ENCODE assay signal across 4 cellular contexts in genomic region chr7:10990748-10991147, GRCh38. TPM values are rescaled to one million over a fixed set of nuclear protein-coding genes. Genes with fewer than 3 reads are reported as not detected.
DNase-seq lines count a peak whose midpoint lies in the region; ATAC-seq, FAIRE-seq and TF ChIP-seq lines count a peak whose summit lies in the region.
"Not testable (repeated sequence)": the region's sequence is repeated elsewhere in the genome, so short reads cannot be mapped to it uniquely, and the experiment has no call there.

No MANE protein-coding gene starts in this region.

- H2BK120ac ChIP-seq in IMR-90 (ENCODE audit: low read depth, low read length) = not testable (repeated sequence)

- TF ChIP-seq CTCF in A549 (IDR thresholded peaks at IDR 0.05); IMR-90 (conservative IDR thresholded peaks at IDR 0.05; ENCODE audit: low read depth, low read length); K562 (IDR thresholded peaks at IDR 0.05 in 2 of 3, conservative IDR thresholded peaks at IDR 0.05 in 1 of 3; ENCODE audit: insufficient read depth in 2 of 3, low read depth in 1 of 3, low read length in 3 of 3); HepG2 (CRISPR knock-in tag; IDR thresholded peaks at IDR 0.05): not testable (repeated sequence)

- H3K4me3 ChIP-seq in A549; IMR-90 (ENCODE audit: insufficient read depth, low read depth, low read length); K562; HepG2 (replicated peaks in 1 of 3; ENCODE audit: insufficient read depth in 1 of 3, low read depth in 2 of 3, low read length in 3 of 3): not testable (repeated sequence)

- not testable (repeated sequence) for H4K20me1 ChIP-seq in IMR-90 (ENCODE audit: insufficient read depth, low read length); K562 (replicated peaks; ENCODE audit: control insufficient read depth, insufficient read depth, low read length); HepG2 (ENCODE audit: insufficient read depth, low read length)

- H4K5ac ChIP-seq in IMR-90 (ENCODE audit: low read depth, low read length) = not testable (repeated sequence)

- not testable (repeated sequence) for H2AFZ ChIP-seq in IMR-90 (replicated peaks; ENCODE audit: low read length, poor library complexity); K562 (ENCODE audit: low read depth, low read length); HepG2 (ENCODE audit: low read length)

- not testable (repeated sequence) for H3K9ac ChIP-seq in IMR-90 (ENCODE audit: low read depth, low read length); K562 (ENCODE audit: insufficient read depth in 1 of 2, low read depth in 2 of 2, low read length in 2 of 2); HepG2 (ENCODE audit: insufficient read depth, low read depth, low read length)

- not testable (repeated sequence) for TF ChIP-seq POLR2A in A549 (IDR thresholded peaks at IDR 0.05; ENCODE audit: low read length); IMR-90 (IDR thresholded peaks at IDR 0.05; ENCODE audit: low read depth, low read length); K562 (conservative IDR thresholded peaks at IDR 0.05); HepG2 (IDR thresholded peaks at IDR 0.05; ENCODE audit: insufficient read depth in 1 of 2, low read depth in 2 of 2, low read length in 2 of 2)

- not testable (repeated sequence) for H3K14ac ChIP-seq in IMR-90 (replicated peaks; ENCODE audit: low read depth, low read length)

- not testable (repeated sequence) for H2AK9ac ChIP-seq in IMR-90 (replicated peaks; ENCODE audit: low read depth, low read length, poor library complexity)

- not testable (repeated sequence) for H3K56ac ChIP-seq in IMR-90 (ENCODE audit: extremely low read depth, insufficient read depth, low read length)

- H4K8ac ChIP-seq in IMR-90 (ENCODE audit: low read depth in 2 of 2, low read length in 2 of 2) = not testable (repeated sequence)

- not testable (repeated sequence) for H2BK15ac ChIP-seq in IMR-90 (ENCODE audit: low read depth, low read length)

- H3K9me3 ChIP-seq in A549; IMR-90 (ENCODE audit: control insufficient read depth, insufficient read depth, low read length); K562 (replicated peaks; ENCODE audit: control insufficient read depth, insufficient read depth, low read depth, low read length); HepG2 (ENCODE audit: low read length): not testable (repeated sequence)

- CTCF ChIA-PET in A549 (lab: Yijun Ruan, JAX); IMR-90 (lab: Yijun Ruan, JAX); K562 (lab: Yijun Ruan, JAX; ENCODE audit: low intra/inter-chr PET ratio); HepG2 (lab: Yijun Ruan, JAX; ENCODE audit: low intra/inter-chr PET ratio, low total read pairs): not testable (repeated sequence)

- not testable (repeated sequence) for H3K4ac ChIP-seq in IMR-90 (ENCODE audit: low read depth, low read length)

- not testable (repeated sequence) for H4K91ac ChIP-seq in IMR-90 (ENCODE audit: insufficient read depth, low read depth, low read length)

- DNase-seq in A549 (ENCODE audit: low read depth in 1 of 2, low spot score in 1 of 2); IMR-90; K562 (ENCODE audit: extremely low read depth in 1 of 4, low spot score in 3 of 4); HepG2 (ENCODE audit: low spot score): not testable (repeated sequence)

- H3K18ac ChIP-seq in IMR-90 (ENCODE audit: low read depth, low read length) = not testable (repeated sequence)

- H3K9me1 ChIP-seq in IMR-90 (ENCODE audit: insufficient read depth, low read length); K562 (ENCODE audit: control insufficient read depth, insufficient read depth, low read length): not testable (repeated sequence)

- POLR2A ChIA-PET in A549 (lab: Yijun Ruan, JAX); IMR-90 (lab: Charles Lee; ENCODE audit: unreplicated experiment); K562 (lab: Yijun Ruan, JAX); HepG2 (lab: Yijun Ruan, JAX): not testable (repeated sequence)

- H3K27me3 ChIP-seq in IMR-90 (ENCODE audit: control insufficient read depth, insufficient read depth, low read length); K562 (ENCODE audit: control insufficient read depth in 2 of 2, insufficient read depth in 2 of 2, low read length in 2 of 2); HepG2 (ENCODE audit: control insufficient read depth in 1 of 2, insufficient read depth in 2 of 2, low read length in 2 of 2): not testable (repeated sequence)

- H3K23ac ChIP-seq in IMR-90 (ENCODE audit: low read depth, low read length) = not testable (repeated sequence)

- not testable (repeated sequence) for H2BK5ac ChIP-seq in IMR-90 (ENCODE audit: low read depth, low read length, poor library complexity, severe bottlenecking)

- WGBS in A549 (ENCODE audit: missing lambda C conversion rate) = 94% methylated on average over 6 of the region's 6 CpGs
- no CpG with 5 or more reads among the region's 6 CpGs for WGBS in IMR-90 (ENCODE audit: extremely low coverage in 2 of 2, insufficient read length in 1 of 2), 2 experiments
- WGBS in K562 (ENCODE audit: insufficient coverage, low coverage, missing lambda C conversion rate) = 97% methylated on average over 6 of the region's 6 CpGs
- WGBS in HepG2 (ENCODE audit: low lambda C conversion rate) = 97% methylated on average over 6 of the region's 6 CpGs

- not testable (repeated sequence) for FAIRE-seq in A549 (lab: Jason Lieb, UNC); K562 (lab: Jason Lieb, UNC); HepG2 (lab: Jason Lieb, UNC)

- in situ Hi-C loops in IMR-90 (cut with MboI; ENCODE audit: low sequenced_read_pairs); K562 (cut with MboI); HepG2 (cut with HindIII; ENCODE audit: extremely low pct_ligation_motif_present, low pct_unique_long_range_greater_than_20kb): not testable (repeated sequence)

- dilution Hi-C loops in IMR-90 (cut with HindIII; ENCODE audit: low sequenced_read_pairs, unreplicated experiment) = not testable (repeated sequence)

- intact Hi-C loops in IMR-90 (cut with micrococcal nuclease); K562 (cut with micrococcal nuclease); HepG2 (cut with micrococcal nuclease; ENCODE audit: unreplicated experiment): not testable (repeated sequence)

- not testable (repeated sequence) for TF ChIP-seq EP300 in A549 (IDR thresholded peaks at IDR 0.05); K562 (IDR thresholded peaks at IDR 0.05; ENCODE audit: low read length); HepG2 (IDR thresholded peaks at IDR 0.05; ENCODE audit: low read depth in 2 of 2, low read length in 2 of 2); HepG2 (CRISPR knock-in tag; IDR thresholded peaks at IDR 0.05; ENCODE audit: borderline replicate concordance)

- not testable (repeated sequence) for H2BK20ac ChIP-seq in IMR-90 (ENCODE audit: low read depth, low read length)

- ATAC-seq in A549; IMR-90 (ENCODE audit: low read depth); K562; HepG2: not testable (repeated sequence)

- not testable (repeated sequence) for H3K4me1 ChIP-seq in A549; IMR-90 (ENCODE audit: control insufficient read depth, insufficient read depth, low read length); K562 (replicated peaks in 1 of 2; ENCODE audit: control insufficient read depth in 2 of 2, insufficient read depth in 2 of 2, low read length in 2 of 2); HepG2 (ENCODE audit: insufficient read depth, low read length)

- H3K79me2 ChIP-seq in K562 (ENCODE audit: control insufficient read depth, insufficient read depth, low read length); HepG2 (ENCODE audit: insufficient read depth, low read length): not testable (repeated sequence)

- H3K27ac ChIP-seq in A549; IMR-90 (ENCODE audit: insufficient read depth, low read length); K562 (ENCODE audit: extremely low read depth, low read depth, low read length); HepG2 (ENCODE audit: extremely low read length, insufficient read depth, low read length): not testable (repeated sequence)

- H3K4me2 ChIP-seq in A549; IMR-90 (ENCODE audit: low read depth, low read length); K562 (ENCODE audit: insufficient read depth, low read length); HepG2 (ENCODE audit: low read depth, low read length): not testable (repeated sequence)

- not testable (repeated sequence) for TF ChIP-seq RAD21 in A549 (conservative IDR thresholded peaks at IDR 0.05 in 1 of 2, IDR thresholded peaks at IDR 0.05 in 1 of 2); IMR-90 (IDR thresholded peaks at IDR 0.05; ENCODE audit: low read length); K562 (CRISPR knock-in tag; conservative IDR thresholded peaks at IDR 0.05 in 1 of 2, IDR thresholded peaks at IDR 0.05 in 1 of 2); HepG2 (CRISPR knock-in tag; IDR thresholded peaks at IDR 0.05)

- H3K79me1 ChIP-seq in IMR-90 (ENCODE audit: low read depth in 1 of 2, low read length in 2 of 2) = not testable (repeated sequence)

- not testable (repeated sequence) for H2AK5ac ChIP-seq in IMR-90 (ENCODE audit: low read depth, low read length)

- not testable (repeated sequence) for BruUV-seq in IMR-90 (replicated peaks; lab: Mats Ljungman, UMichigan); K562 (replicated peaks; lab: Mats Ljungman, UMichigan); HepG2 (replicated peaks; lab: Mats Ljungman, UMichigan)

- H3K36me3 ChIP-seq in IMR-90 (ENCODE audit: control insufficient read depth, insufficient read depth, low read length) (peaks cover 12% of the 10 kb centered on the region), K562 (ENCODE audit: control insufficient read depth, insufficient read depth, low read length) (peaks cover 38% of the 10 kb centered on the region), HepG2 (replicated peaks in 1 of 2; ENCODE audit: control insufficient read depth in 1 of 2, insufficient read depth in 2 of 2, low read length in 2 of 2) (peaks cover 5 to 32% of the 10 kb centered on the region in 2 experiments; a peak in 4 of 5 replicates)

RNA-seq across cellular contexts. Expression of gene PHF14, which starts 17.1 kb away (rescaled TPM):
- polyA plus RNA-seq in A549 (2011; rRNA removed) (34.2 and 48.0 TPM in 2 replicates), A549 (2017; fragmentation: RNase III; extraction: RNeasy Plus Mini Kit Qiagen cat#74134 plus additional on column Dnase treatment) (32.2 to 36.7 TPM (median 35.7 TPM) in 3 replicates), IMR-90 (2012; rRNA removed) (7.5 and 8.7 TPM in 2 replicates), K562 (2011; rRNA removed) (29.2 and 38.1 TPM in 2 replicates), K562 (2014; fragmentation: Illumina TruSeq; extraction: Trizol) (31.3 and 41.4 TPM in 2 replicates), K562 (2014; fragmentation: Nextera tagmentation; extraction: Ambion mirVana) (10 to 100 TPM; 27.5 to 27.9 TPM), K562 (2014; rRNA removed) (29.5 and 41.1 TPM in 2 replicates), HepG2 (2011; rRNA removed) (17.2 and 18.9 TPM in 2 replicates)
- 9.0 and 12.4 TPM in 2 replicates for polyA plus RNA-seq in A549 (2012; cell fraction: cytosol; rRNA removed)
- polyA plus RNA-seq in A549 (2012; cell fraction: nucleus; rRNA removed) = 5.5 and 7.4 TPM in 2 replicates
- polyA minus RNA-seq in A549 (2011; rRNA and poly(A)+ RNA removed) = 29.8 and 32.6 TPM in 2 replicates
- total RNA-seq in IMR-90 (2012; rRNA removed) (17.2 and 24.4 TPM in 2 replicates), K562 (2014; rRNA removed) (41.1 and 45.9 TPM in 2 replicates), K562 (2014; rRNA removed; fragmentation: Illumina TruSeq; extraction: Trizol) (59.3 and 63.2 TPM in 2 replicates), K562 (2015; rRNA removed; fragmentation: Illumina TruSeq; extraction: Trizol) (66.9 and 67.6 TPM in 2 replicates), K562 (2021) (42.0 and 43.8 TPM in 2 replicates), HepG2 (2016; rRNA removed; fragmentation: Illumina TruSeq; extraction: Trizol) (68.7 and 70.9 TPM in 2 replicates)
- polyA plus RNA-seq in IMR-90 (2012; cell fraction: cytosol; rRNA removed) = 1.1 and 1.7 TPM in 2 replicates
- polyA plus RNA-seq in IMR-90 (2012; cell fraction: nucleus; rRNA removed; ENCODE audit: low replicate concordance) = 0.75 and 7.9 TPM in 2 replicates
- total RNA-seq in K562 (2011; cell fraction: chromatin; rRNA removed; ENCODE audit: low replicate concordance) = 29.9 and 123 TPM in 2 replicates
- 13.3 and 20.3 TPM in 2 replicates for total RNA-seq in K562 (2011; cell fraction: nucleolus; rRNA removed)
- 35.9 and 73.1 TPM in 2 replicates for total RNA-seq in K562 (2011; cell fraction: nucleoplasm; rRNA removed)
- 7.8 and 11.5 TPM in 2 replicates for polyA plus RNA-seq in K562 (2011; cell fraction: cytosol; rRNA removed)
- polyA plus RNA-seq in K562 (2011; cell fraction: nucleus; rRNA removed) = 14.5 and 26.3 TPM in 2 replicates
- polyA plus RNA-seq in K562 (2012) = 17.7 and 35.7 TPM in 2 replicates
- 105 and 119 TPM in 2 replicates for polyA minus RNA-seq in K562 (2011; rRNA and poly(A)+ RNA removed)
- 19.0 and 19.7 TPM in 2 replicates for polyA minus RNA-seq in K562 (2011; cell fraction: cytosol; rRNA and poly(A)+ RNA removed)
- 68.8 and 136 TPM in 2 replicates for polyA minus RNA-seq in K562 (2011; cell fraction: nucleus; rRNA and poly(A)+ RNA removed)
- 31.3 and 38.5 TPM in 2 replicates for total RNA-seq in HepG2 (2016; cell fraction: cytosol; rRNA removed; fragmentation: Illumina TruSeq; extraction: Trizol; ENCODE audit: low read depth)
- 64.2 and 75.5 TPM in 2 replicates for total RNA-seq in HepG2 (2016; cell fraction: insoluble cytoplasmic fraction; rRNA removed; fragmentation: Illumina TruSeq; extraction: Trizol)
- 23.9 and 24.4 TPM in 2 replicates for total RNA-seq in HepG2 (2016; cell fraction: membrane; rRNA removed; fragmentation: Illumina TruSeq; extraction: Trizol)
- 135 and 151 TPM in 2 replicates for total RNA-seq in HepG2 (2016; cell fraction: nucleus; rRNA removed; fragmentation: Illumina TruSeq; extraction: Trizol)
- polyA plus RNA-seq in HepG2 (2011; cell fraction: cytosol; rRNA removed) = 7.8 and 12.6 TPM in 2 replicates
- 14.0 and 22.1 TPM in 2 replicates for polyA plus RNA-seq in HepG2 (2011; cell fraction: nucleus; rRNA removed)
- polyA plus RNA-seq in HepG2 (2012) = 21.4 and 24.8 TPM in 2 replicates
- 4.1 and 4.2 TPM in 2 replicates for polyA plus RNA-seq in HepG2 (2016; cell fraction: cytosol; fragmentation: Illumina TruSeq; extraction: Trizol; ENCODE audit: low read depth)
- polyA plus RNA-seq in HepG2 (2016; cell fraction: insoluble cytoplasmic fraction; fragmentation: Illumina TruSeq; extraction: Trizol; ENCODE audit: low read depth) = 59.1 and 71.5 TPM in 2 replicates
- polyA plus RNA-seq in HepG2 (2016; cell fraction: membrane; fragmentation: Illumina TruSeq; extraction: Trizol; ENCODE audit: low read depth) = 7.1 and 7.7 TPM in 2 replicates
- 57.6 and 63.1 TPM in 2 replicates for polyA plus RNA-seq in HepG2 (2016; cell fraction: nucleus; fragmentation: Illumina TruSeq; extraction: Trizol; ENCODE audit: insufficient read depth, low read depth)
- 12.5 and 23.0 TPM in 2 replicates for polyA minus RNA-seq in HepG2 (2011; rRNA and poly(A)+ RNA removed; ENCODE audit: low replicate concordance)
- 10.9 and 16.9 TPM in 2 replicates for polyA minus RNA-seq in HepG2 (2011; cell fraction: cytosol; rRNA and poly(A)+ RNA removed)
- 221 and 230 TPM in 2 replicates for polyA minus RNA-seq in HepG2 (2011; cell fraction: nucleus; rRNA and poly(A)+ RNA removed)
